ENCODE assay signal across 1 cellular context in genomic region chr17:42519546-42520444, GRCh38.
TF ChIP-seq lines count a peak whose summit lies in the region.

No MANE protein-coding gene starts in this region.

TF ChIP-seq in SK-N-SH treated with all-trans-retinoic acid at 6 μM for 48 hours, 23 proteins besides CTCF, POLR2A, EP300 and RAD21 (continued from another document):
- no peak for TF ChIP-seq PATZ1 (CRISPR knock-in tag; IDR thresholded peaks at IDR 0.05; ENCODE audit: borderline replicate concordance)
- no peak for TF ChIP-seq ZNF8 (CRISPR knock-in tag; IDR thresholded peaks at IDR 0.05)
- TF ChIP-seq ZC3H10 (CRISPR knock-in tag; IDR thresholded peaks at IDR 0.05), result no peak
- TF ChIP-seq ZNF70 (CRISPR knock-in tag; IDR thresholded peaks at IDR 0.05), result no peak
